Comparison of ENCODE assay signal across 8 cellular contexts in genomic region chr18:45967007-45967706, GRCh38. TPM values are rescaled to one million over a fixed set of nuclear protein-coding genes. Genes with fewer than 3 reads are reported as not detected.
DNase-seq lines count a peak whose midpoint lies in the region; ATAC-seq and TF ChIP-seq lines count a peak whose summit lies in the region.

Gene EPG5, minus strand, starts transcription at chr18:45967329. Its CDS starts 90 bp downstream, at chr18:45967239.

- H3K4me1 ChIP-seq in lung (ENCODE audit: control insufficient read depth in 2 of 2, insufficient read depth in 2 of 2, low read length in 2 of 2) = peaks cover 3% of the 10 kb centered on the region in 2 donors

- peak; percentile 98 for DNase-seq in COLO668 (lab: John Stamatoyannopoulos, UW; ENCODE audit: unreplicated experiment)
- peak; percentile 89 for DNase-seq in GM20000 (ENCODE audit: low spot score)
- peak; percentile 56 for DNase-seq in HS-5 (ENCODE audit: low read depth)
- peak; percentile 47 for DNase-seq in NK-92 (lab: John Stamatoyannopoulos, UW; ENCODE audit: unreplicated experiment)
- DNase-seq in activated CD8-positive, alpha-beta memory T cell treated with anti-CD3 and anti-CD28 coated beads for 1 hour (ENCODE audit: extremely low read depth in 1 of 2, low read depth in 1 of 2) = peak; percentile 72 to 83
- peak; percentile 83 for DNase-seq in effector CD8-positive, alpha-beta T cell (lab: John Stamatoyannopoulos, UW)
- peak; percentile 97 for DNase-seq in lung (ENCODE audit: low spot score)
- peak; percentile 80 to 94 (median 89) for DNase-seq in stimulated activated CD4-positive, alpha-beta T cell treated with anti-CD3 and anti-CD28 coated beads, TNF-alpha, amount 100 ng/mL, for 24 hours (ENCODE audit: low read depth in 3 of 3)

- H3K27ac ChIP-seq in lung (ENCODE audit: low read depth in 1 of 2, low read length in 1 of 2) = peak within 1 kb of the TSS; percentile 80 to 85

- peaks cover 0 to 2% of the 10 kb centered on the region in 2 donors for H3K36me3 ChIP-seq in lung (ENCODE audit: control insufficient read depth in 2 of 2, insufficient read depth in 2 of 2, low read length in 2 of 2)

- ATAC-seq in lung (ENCODE audit: insufficient read depth, low FRiP score) = peak; percentile 99

- H3K9me3 ChIP-seq in lung (ENCODE audit: control insufficient read depth in 2 of 2, insufficient read depth in 1 of 2, low read length in 1 of 2) = no peaks in the 10 kb centered on the region

- no peak for TF ChIP-seq CTCF in GM20000 (IDR thresholded peaks at IDR 0.05; ENCODE audit: extremely low read depth, missing control alignments)
- TF ChIP-seq CTCF in lung (IDR thresholded peaks at IDR 0.05; ENCODE audit: control extremely low read depth, extremely low read depth) = no peak

- 0% methylated on average over 47 to 50 of the region's 50 CpGs for WGBS in lung, 2 donors

- peak within 1 kb of the TSS; percentile 86 for H3K4me3 ChIP-seq in lung

- no peaks in the 10 kb centered on the region for H3K27me3 ChIP-seq in lung (ENCODE audit: control insufficient read depth, insufficient read depth)

RNA-seq across cellular contexts. Expression of gene EPG5, which starts in this region (rescaled TPM):
- total RNA-seq in lung = 10 to 100 TPM; 31.4 to 64.5 TPM
- 10 to 100 TPM in 1 of 2 donors, 1 to 10 TPM in 1; 7.0 to 10.4 TPM for polyA plus RNA-seq in lung

Comparison
In these comparisons a context has a peak if more than half of its experiments do, and no peak if none do; other contexts are left out.
1. Peak in every context shown above with its lines: DNase-seq, ATAC-seq, H3K4me3 ChIP-seq and H3K27ac ChIP-seq.
2. DNase-seq: peak in every context shown above with its lines; median percentile 98 in COLO668; 97 in lung; 89 in GM20000; 89 in stimulated activated CD4-positive, alpha-beta T cell treated with anti-CD3 and anti-CD28 coated beads, TNF-alpha, amount 100 ng/mL, for 24 hours; 83 in effector CD8-positive, alpha-beta T cell; 78 in activated CD8-positive, alpha-beta memory T cell treated with anti-CD3 and anti-CD28 coated beads for 1 hour; 56 in HS-5; 47 in NK-92.